Comparison of ENCODE assay signal across 8 cellular contexts in the genomic region with DNA sequence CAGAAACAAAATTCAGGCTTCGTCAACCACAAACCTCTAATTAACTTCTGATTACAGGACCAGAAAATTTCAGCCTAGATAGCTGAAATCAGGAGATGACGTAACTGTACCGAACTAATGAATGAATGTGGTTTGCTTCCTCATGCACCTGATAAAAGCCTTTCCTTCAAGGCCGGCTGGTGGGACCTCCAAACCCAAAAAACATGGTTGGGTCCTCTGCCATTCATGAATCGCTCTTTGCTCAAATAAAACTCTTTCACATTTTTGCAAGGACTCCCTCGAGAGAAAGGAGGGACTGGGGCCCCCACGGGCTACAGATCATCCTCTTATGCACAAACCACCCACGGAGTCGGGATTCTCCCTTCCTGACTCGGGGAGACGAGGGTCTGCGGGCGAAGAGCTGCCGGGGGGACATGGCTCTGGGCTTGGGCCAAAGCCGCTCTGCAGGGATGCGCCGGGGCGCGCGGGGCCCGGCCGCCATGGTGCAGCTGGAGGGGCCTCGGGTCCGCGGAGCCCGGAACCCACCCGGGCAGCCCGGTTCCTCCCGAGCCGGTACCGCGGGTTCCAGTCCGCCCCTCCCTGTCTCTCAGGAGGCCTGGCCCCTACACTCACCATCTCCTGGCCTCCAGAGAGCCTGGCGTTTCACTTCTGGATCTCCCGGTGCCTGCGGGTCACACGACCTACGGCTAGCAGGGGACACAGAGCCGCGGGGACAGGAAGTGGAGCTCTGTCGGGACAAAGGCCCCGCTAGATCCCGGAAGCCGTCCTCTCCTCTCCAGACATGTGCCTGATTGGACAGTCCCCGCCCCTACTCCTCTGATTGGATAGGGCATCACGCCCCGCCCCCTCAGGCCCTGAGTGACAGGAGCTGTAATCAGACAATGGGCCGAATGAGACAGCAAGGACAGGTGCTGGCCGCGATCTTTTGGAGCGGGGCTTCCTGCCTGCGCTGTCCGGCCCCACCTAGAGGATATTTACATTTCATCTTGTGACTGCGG. TPM values are rescaled to one million over a fixed set of nuclear protein-coding genes. Genes with fewer than 3 reads are reported as not detected.
DNase-seq lines count a peak whose midpoint lies in the region; ATAC-seq and TF ChIP-seq lines count a peak whose summit lies in the region.

Gene ZNF195, minus strand, starts transcription at position 721 of the 998 bp plus-strand sequence. Its CDS starts 106 bp downstream, at position 615.

- POLR2A ChIA-PET in activated CD4-positive, alpha-beta T cell treated with anti-CD3 and anti-CD28 coated beads for 36 hours (lab: Charles Lee): interaction anchor here (0.7 to 0.9 kb wide), 4 partner anchors 44 to 419 kb away, joined by 3 to 5 read pairs (median 3); partner anchors contain the start of gene NAP1L4

- no peaks in the 10 kb centered on the region for H3K27me3 Mint-ChIP-seq in activated CD4-positive, alpha-beta T cell treated with anti-CD3 and anti-CD28 coated beads for 36 hours

- H3K4me1 Mint-ChIP-seq in activated CD4-positive, alpha-beta T cell treated with anti-CD3 and anti-CD28 coated beads for 36 hours: peaks cover 47% of the 10 kb centered on the region

- TF ChIP-seq CTCF in choroid plexus epithelial cell (conservative IDR thresholded peaks at IDR 0.05; ENCODE audit: low read depth, low read length): no peak

- peaks cover 47% of the 10 kb centered on the region for H3K36me3 Mint-ChIP-seq in activated CD4-positive, alpha-beta T cell treated with anti-CD3 and anti-CD28 coated beads for 36 hours (ENCODE audit: low read depth)

- intact Hi-C loops in activated CD4-positive, alpha-beta T cell treated with anti-CD3 and anti-CD28 coated beads for 36 hours (cut with DNase I, micrococcal nuclease): loop anchor here (1.0 to 5.0 kb wide), 7 partner anchors 44 to 976 kb away; partner anchors contain the start of genes CARS1 (in 1 of the 2), NAP1L4 (in 1 of the 2), NUP98 (in 1 of the 2) and OSBPL5 (in 1 of the 2)

- no peaks in the 10 kb centered on the region for H3K9me3 Mint-ChIP-seq in activated CD4-positive, alpha-beta T cell treated with anti-CD3 and anti-CD28 coated beads for 36 hours (ENCODE audit: low read depth)

- H3K27ac Mint-ChIP-seq in activated CD4-positive, alpha-beta T cell treated with anti-CD3 and anti-CD28 coated beads for 36 hours: peak within 1 kb of the TSS; percentile 93

- peak within 1 kb of the TSS; percentile 91 for H3K4me3 Mint-ChIP-seq in activated CD4-positive, alpha-beta T cell treated with anti-CD3 and anti-CD28 coated beads for 36 hours

- CTCF ChIA-PET in activated CD4-positive, alpha-beta T cell treated with anti-CD3 and anti-CD28 coated beads for 36 hours (lab: Charles Lee): interaction anchor here (0.7 to 3.7 kb wide), 3 partner anchors 10 to 34 kb away, joined by 3 to 19 read pairs (median 3); no protein-coding TSS in a partner anchor

- DNase-seq in Ammon's horn (ENCODE audit: low spot score) (peak; percentile 99), GM19238 (ENCODE audit: insufficient read length, low spot score) (peak; percentile 99), NCI-H524 (lab: John Stamatoyannopoulos, UW) (peak; percentile 96 to 97), choroid plexus epithelial cell (ENCODE audit: low read depth) (peak; percentile 94), kidney tubule cell (ENCODE audit: low spot score) (peak; percentile 98)
- DNase-seq in activated CD4-positive, alpha-beta T cell treated with anti-CD3 and anti-CD28 coated beads for 36 hours: peak; percentile 99
- DNase-seq in stimulated activated CD4-positive, alpha-beta T cell treated with anti-CD3 and anti-CD28 coated beads, Interleukin-1b, Interleukin-23, amount 100 ng/mL, for 24 hours (ENCODE audit: low read depth in 4 of 4, low spot score in 1 of 4): peak; percentile 96 to 99 (median 97)

- ATAC-seq in HG03442 (IDR thresholded peaks at IDR 0.05; ENCODE audit: unreplicated experiment): peak; percentile 99
- ATAC-seq in activated CD4-positive, alpha-beta T cell treated with anti-CD3 and anti-CD28 coated beads for 36 hours: peak; percentile 100

- peak within 1 kb of the TSS; percentile 97 for H3K4me3 ChIP-seq in choroid plexus epithelial cell (ENCODE audit: low read depth, low read length)

RNA-seq across cellular contexts. Expression of gene ZNF195, which starts in this region (rescaled TPM):
- total RNA-seq in activated CD4-positive, alpha-beta T cell treated with anti-CD3 and anti-CD28 coated beads for 36 hours: 10 to 100 TPM; 32.6 to 36.2 TPM

Comparison
In these comparisons a context has a peak if more than half of its experiments do, and no peak if none do; other contexts are left out.
1. Peak in every context shown above with its lines: DNase-seq, ATAC-seq and H3K4me3 ChIP-seq.